In genomic region chr3:42092006-42092405, GRCh38 we compare ENCODE assay signal across 10 cellular contexts. TPM values are rescaled to one million over a fixed set of nuclear protein-coding genes. Genes with fewer than 3 reads are reported as not detected.
DNase-seq lines count a peak whose midpoint lies in the region; ATAC-seq, FAIRE-seq and TF ChIP-seq lines count a peak whose summit lies in the region.
"Had no signal": no experiment of that assay in that cellular context is flagged by ENCODE, and none has a peak within 500 bp of the region (broad histone marks: within the 10 kb centered on the region; RNA-seq: fewer than 3 reads in every experiment).

No MANE protein-coding gene starts in this region.

- H3K9me3 ChIP-seq in HAP-1, result 0 out of 2 replicates have a peak, but pooled peaks cover 2% of the 10 kb centered on the region

- DNase-seq in GM19239 (ENCODE audit: insufficient read length, low spot score) (peak; percentile 29), glutamatergic neuron (no peak), SK-N-DZ (ENCODE audit: low spot score) (no peak), SHP77 (lab: John Stamatoyannopoulos, UW) (no peak), HAP-1 (ENCODE audit: low spot score in 2 of 2) (no peak)
- peak; percentile 37 for DNase-seq in activated CD8-positive, alpha-beta T cell treated with anti-CD3 and anti-CD28 coated beads for 36 hours
- DNase-seq in stimulated activated effector memory CD8-positive, alpha-beta T cell treated with anti-CD3 and anti-CD28 coated beads, Interleukin-12 subunit alpha, Interleukin-12 subunit beta, amount 100 ng/mL, for 72 hours (ENCODE audit: low spot score in 2 of 2), result no peak
- DNase-seq: central memory CD4-positive, alpha-beta T cell; NCI-H510A treated with DMSO at 0.1 percent for 48 hours had no signal

- TF ChIP-seq CTCF in activated CD8-positive, alpha-beta T cell treated with anti-CD3 and anti-CD28 coated beads for 36 hours (IDR thresholded peaks at IDR 0.05), result no peak
- TF ChIP-seq CTCF in glutamatergic neuron (IDR thresholded peaks at IDR 0.05; ENCODE audit: partially characterized antibody, unreplicated experiment), result no peak

- peak; percentile 32 for ATAC-seq in activated CD8-positive, alpha-beta T cell treated with anti-CD3 and anti-CD28 coated beads for 36 hours
- peak; percentile 73 for ATAC-seq in stimulated activated effector memory CD8-positive, alpha-beta T cell treated with anti-CD3 and anti-CD28 coated beads, Interleukin-12 subunit alpha, Interleukin-12 subunit beta, amount 100 ng/mL, for 72 hours
- no peak for ATAC-seq in GM19467 (IDR thresholded peaks at IDR 0.05; ENCODE audit: unreplicated experiment)

- no peaks in the 10 kb centered on the region for H3K27me3 ChIP-seq in HAP-1 (ENCODE audit: low read depth)

- FAIRE-seq in GM19239 (lab: Jason Lieb, UNC), result peak; percentile 82

- H3K4me1 ChIP-seq in HAP-1, result peaks cover 12% of the 10 kb centered on the region

- POLR2A ChIA-PET in activated CD8-positive, alpha-beta T cell treated with anti-CD3 and anti-CD28 coated beads for 36 hours (lab: Charles Lee), result interaction anchor here (1.0 kb wide), 1 partner anchor 75 kb away, joined by 3 read pairs; no protein-coding TSS in a partner anchor

- H3K9me3 Mint-ChIP-seq in activated CD8-positive, alpha-beta T cell treated with anti-CD3 and anti-CD28 coated beads for 36 hours, result no peaks in the 10 kb centered on the region
- H3K9me3 Mint-ChIP-seq in glutamatergic neuron (ENCODE audit: unreplicated experiment), result peaks cover 48% of the 10 kb centered on the region
- H3K9me3 Mint-ChIP-seq in stimulated activated effector memory CD8-positive, alpha-beta T cell treated with anti-CD3 and anti-CD28 coated beads, Interleukin-12 subunit alpha, Interleukin-12 subunit beta, amount 100 ng/mL, for 72 hours, result peaks cover 3% of the 10 kb centered on the region

- intact Hi-C loops in activated CD8-positive, alpha-beta T cell treated with anti-CD3 and anti-CD28 coated beads for 36 hours (cut with micrococcal nuclease), result loop anchor here (5.0 kb wide), 1 partner anchor 80 kb away; no protein-coding TSS in a partner anchor

- H3K4me3 Mint-ChIP-seq in activated CD8-positive, alpha-beta T cell treated with anti-CD3 and anti-CD28 coated beads for 36 hours, result peak overlapping the region; percentile 28
- peak overlapping the region; percentile 30 for H3K4me3 Mint-ChIP-seq in glutamatergic neuron (ENCODE audit: unreplicated experiment)
- H3K4me3 Mint-ChIP-seq in stimulated activated effector memory CD8-positive, alpha-beta T cell treated with anti-CD3 and anti-CD28 coated beads, Interleukin-12 subunit alpha, Interleukin-12 subunit beta, amount 100 ng/mL, for 72 hours, result peak overlapping the region; percentile 29

- H3K36me3 ChIP-seq in HAP-1 (replicated peaks), result peaks cover 14% of the 10 kb centered on the region

- no peak overlapping the region for H3K4me3 ChIP-seq in HAP-1

- H3K27me3 Mint-ChIP-seq in activated CD8-positive, alpha-beta T cell treated with anti-CD3 and anti-CD28 coated beads for 36 hours, result no peaks in the 10 kb centered on the region
- peaks cover 16% of the 10 kb centered on the region for H3K27me3 Mint-ChIP-seq in glutamatergic neuron (ENCODE audit: unreplicated experiment)

- CTCF ChIA-PET in activated CD8-positive, alpha-beta T cell treated with anti-CD3 and anti-CD28 coated beads for 36 hours (lab: Charles Lee), result interaction anchor here (0.9 to 2.0 kb wide), 3 partner anchors 8 to 67 kb away, joined by 3 to 10 read pairs (median 4); no protein-coding TSS in a partner anchor

- H3K4me1 Mint-ChIP-seq in activated CD8-positive, alpha-beta T cell treated with anti-CD3 and anti-CD28 coated beads for 36 hours (ENCODE audit: low read depth), result peaks cover 78% of the 10 kb centered on the region
- peaks cover 66% of the 10 kb centered on the region for H3K4me1 Mint-ChIP-seq in glutamatergic neuron (ENCODE audit: low read depth, unreplicated experiment)
- peaks cover 51% of the 10 kb centered on the region for H3K4me1 Mint-ChIP-seq in stimulated activated effector memory CD8-positive, alpha-beta T cell treated with anti-CD3 and anti-CD28 coated beads, Interleukin-12 subunit alpha, Interleukin-12 subunit beta, amount 100 ng/mL, for 72 hours

- H3K27ac Mint-ChIP-seq in activated CD8-positive, alpha-beta T cell treated with anti-CD3 and anti-CD28 coated beads for 36 hours, result peak overlapping the region; percentile 39
- H3K27ac Mint-ChIP-seq in glutamatergic neuron (ENCODE audit: unreplicated experiment), result peak overlapping the region; percentile 52
- H3K27ac Mint-ChIP-seq in stimulated activated effector memory CD8-positive, alpha-beta T cell treated with anti-CD3 and anti-CD28 coated beads, Interleukin-12 subunit alpha, Interleukin-12 subunit beta, amount 100 ng/mL, for 72 hours, result peak overlapping the region; percentile 90

- in situ Hi-C loops in HAP-1 (cut with MboI; ENCODE audit: low sequenced_read_pairs), result no loop called here

- H3K36me3 Mint-ChIP-seq in activated CD8-positive, alpha-beta T cell treated with anti-CD3 and anti-CD28 coated beads for 36 hours (ENCODE audit: low read depth), result peaks cover 37% of the 10 kb centered on the region
- H3K36me3 Mint-ChIP-seq in glutamatergic neuron (ENCODE audit: unreplicated experiment), result peaks cover 18% of the 10 kb centered on the region
- H3K36me3 Mint-ChIP-seq in stimulated activated effector memory CD8-positive, alpha-beta T cell treated with anti-CD3 and anti-CD28 coated beads, Interleukin-12 subunit alpha, Interleukin-12 subunit beta, amount 100 ng/mL, for 72 hours, result peaks cover 38% of the 10 kb centered on the region

RNA-seq across cellular contexts. Expression of gene TRAK1, which starts 0.8 kb away (rescaled TPM):
- total RNA-seq in activated CD8-positive, alpha-beta T cell treated with anti-CD3 and anti-CD28 coated beads for 36 hours, result 10 to 100 TPM; 24.1 to 24.3 TPM
- total RNA-seq in glutamatergic neuron (ENCODE audit: unreplicated experiment), result 308 TPM
- polyA plus RNA-seq in SK-N-DZ (2014; cell fraction: cytosol; rRNA removed), result 15.4 and 17.1 TPM in 2 replicates
- 10.3 and 19.4 TPM in 2 replicates for polyA plus RNA-seq in SK-N-DZ (2014; cell fraction: nucleus; rRNA removed)

Comparison
In these comparisons a context has a peak if more than half of its experiments do, and no peak if none do; other contexts are left out.
1. DNase-seq: peak in GM19239 (single experiment) and activated CD8-positive, alpha-beta T cell treated with anti-CD3 and anti-CD28 coated beads for 36 hours (single experiment); none in glutamatergic neuron (single experiment), stimulated activated effector memory CD8-positive, alpha-beta T cell treated with anti-CD3 and anti-CD28 coated beads, Interleukin-12 subunit alpha, Interleukin-12 subunit beta, amount 100 ng/mL, for 72 hours (0 of 2), SK-N-DZ (single experiment), SHP77 (0 of 2) and HAP-1 (0 of 2).
2. H3K27ac Mint-ChIP-seq: peak in every context shown above with its lines; median percentile 90 in stimulated activated effector memory CD8-positive, alpha-beta T cell treated with anti-CD3 and anti-CD28 coated beads, Interleukin-12 subunit alpha, Interleukin-12 subunit beta, amount 100 ng/mL, for 72 hours; 52 in glutamatergic neuron; 39 in activated CD8-positive, alpha-beta T cell treated with anti-CD3 and anti-CD28 coated beads for 36 hours.
3. RNA of gene TRAK1, which starts 0.8 kb away (total RNA-seq): 308 TPM in glutamatergic neuron (single experiment); 24.1 to 24.3 TPM in activated CD8-positive, alpha-beta T cell treated with anti-CD3 and anti-CD28 coated beads for 36 hours; every median in the first group is over 10 times any median in the second.
4. Peak in every context shown above with its lines, with median percentiles within 50 percentile points of each other: H3K4me3 Mint-ChIP-seq.